In genomic region chr11:119772581-119772980, GRCh38 we compare ENCODE assay signal across 19 cellular contexts.
"Had no signal": no experiment of that assay in that cellular context is flagged by ENCODE, and none has a peak within 500 bp of the region (broad histone marks: within the 10 kb centered on the region; RNA-seq: fewer than 3 reads in every experiment).

No MANE protein-coding gene starts in this region.

- H3K79me2 ChIP-seq: hepatocyte, parathyroid adenoma had no signal

- H3K4me1 ChIP-seq: foreskin keratinocyte, psoas muscle, right lobe of liver, transverse colon had no signal

- H3K9me3 ChIP-seq: psoas muscle, right lobe of liver, thoracic aorta had no signal

- H3K27ac ChIP-seq: foreskin keratinocyte, hepatocyte, parathyroid adenoma, psoas muscle, right lobe of liver, thoracic aorta, transverse colon had no signal

- H2AFZ ChIP-seq: hepatocyte, parathyroid adenoma had no signal

- H3K4me3 ChIP-seq: hepatocyte, psoas muscle, right lobe of liver, thoracic aorta, transverse colon had no signal

- H3K27ac Mint-ChIP-seq: dendritic cell treated with granulocyte-macrophage colony-stimulating factor and Interleukin-4, amounts not matched to agents 40 ng/mL and 50 ng/mL, for 4 days; naive thymus-derived CD4-positive, alpha-beta T cell; nephron progenitor cell; stimulated activated naive B cell treated with anti-CD40 and anti-IgM and Interleukin-4, amounts not matched to agents 10 μg/mL and 1 μg/mL and 100 μg/mL, for 72 hours; stimulated activated naive CD8-positive, alpha-beta T cell treated with anti-CD3 and anti-CD28 coated beads, Interleukin-15, amount 100 ng/mL, for 72 hours had no signal

- H3K36me3 ChIP-seq: right lobe of liver, thoracic aorta, transverse colon had no signal

- H3K4me1 Mint-ChIP-seq: naive thymus-derived CD4-positive, alpha-beta T cell; nephron progenitor cell; stimulated activated naive CD8-positive, alpha-beta T cell treated with anti-CD3 and anti-CD28 coated beads, Interleukin-15, amount 100 ng/mL, for 72 hours had no signal

- H3K27me3 ChIP-seq: right lobe of liver had no signal

- H3K9ac ChIP-seq: parathyroid adenoma had no signal

- DNase-seq: erythroblast; foreskin keratinocyte; kidney glomerular epithelial cell; mammary epithelial cell; naive thymus-derived CD4-positive, alpha-beta T cell; nephron progenitor cell; retina; right lobe of liver; stimulated activated CD4-positive, alpha-beta T cell treated with anti-CD3 and anti-CD28 coated beads, Interleukin-2, amount 100 ng/mL, for 24 hours; stimulated activated CD4-positive, alpha-beta T cell treated with anti-CD3 and anti-CD28 coated beads, Interleukin-4, amount 100 ng/mL, for 4 hours; stimulated activated naive B cell treated with anti-CD40 and anti-IgM and Interleukin-4, amounts not matched to agents 10 μg/mL and 1 μg/mL and 100 μg/mL, for 72 hours; stimulated activated naive CD8-positive, alpha-beta T cell treated with anti-CD3 and anti-CD28 coated beads, Interleukin-15, amount 100 ng/mL, for 72 hours; transverse colon had no signal

- H3K9me3 Mint-ChIP-seq: dendritic cell treated with granulocyte-macrophage colony-stimulating factor and Interleukin-4, amounts not matched to agents 40 ng/mL and 50 ng/mL, for 4 days had no signal

- ATAC-seq: foreskin keratinocyte; left lobe of liver; naive thymus-derived CD4-positive, alpha-beta T cell; psoas muscle; right lobe of liver; stimulated activated naive B cell treated with anti-CD40 and anti-IgM and Interleukin-4, amounts not matched to agents 10 μg/mL and 1 μg/mL and 100 μg/mL, for 72 hours; stimulated activated naive CD8-positive, alpha-beta T cell treated with anti-CD3 and anti-CD28 coated beads, Interleukin-15, amount 100 ng/mL, for 72 hours had no signal

- H3K4me3 Mint-ChIP-seq: dendritic cell treated with granulocyte-macrophage colony-stimulating factor and Interleukin-4, amounts not matched to agents 40 ng/mL and 50 ng/mL, for 4 days; naive thymus-derived CD4-positive, alpha-beta T cell; nephron progenitor cell; stimulated activated naive B cell treated with anti-CD40 and anti-IgM and Interleukin-4, amounts not matched to agents 10 μg/mL and 1 μg/mL and 100 μg/mL, for 72 hours; stimulated activated naive CD8-positive, alpha-beta T cell treated with anti-CD3 and anti-CD28 coated beads, Interleukin-15, amount 100 ng/mL, for 72 hours had no signal

- H3K4me2 ChIP-seq: hepatocyte had no signal
